ENCODE assay signal across 8 cellular contexts in the genomic region with DNA sequence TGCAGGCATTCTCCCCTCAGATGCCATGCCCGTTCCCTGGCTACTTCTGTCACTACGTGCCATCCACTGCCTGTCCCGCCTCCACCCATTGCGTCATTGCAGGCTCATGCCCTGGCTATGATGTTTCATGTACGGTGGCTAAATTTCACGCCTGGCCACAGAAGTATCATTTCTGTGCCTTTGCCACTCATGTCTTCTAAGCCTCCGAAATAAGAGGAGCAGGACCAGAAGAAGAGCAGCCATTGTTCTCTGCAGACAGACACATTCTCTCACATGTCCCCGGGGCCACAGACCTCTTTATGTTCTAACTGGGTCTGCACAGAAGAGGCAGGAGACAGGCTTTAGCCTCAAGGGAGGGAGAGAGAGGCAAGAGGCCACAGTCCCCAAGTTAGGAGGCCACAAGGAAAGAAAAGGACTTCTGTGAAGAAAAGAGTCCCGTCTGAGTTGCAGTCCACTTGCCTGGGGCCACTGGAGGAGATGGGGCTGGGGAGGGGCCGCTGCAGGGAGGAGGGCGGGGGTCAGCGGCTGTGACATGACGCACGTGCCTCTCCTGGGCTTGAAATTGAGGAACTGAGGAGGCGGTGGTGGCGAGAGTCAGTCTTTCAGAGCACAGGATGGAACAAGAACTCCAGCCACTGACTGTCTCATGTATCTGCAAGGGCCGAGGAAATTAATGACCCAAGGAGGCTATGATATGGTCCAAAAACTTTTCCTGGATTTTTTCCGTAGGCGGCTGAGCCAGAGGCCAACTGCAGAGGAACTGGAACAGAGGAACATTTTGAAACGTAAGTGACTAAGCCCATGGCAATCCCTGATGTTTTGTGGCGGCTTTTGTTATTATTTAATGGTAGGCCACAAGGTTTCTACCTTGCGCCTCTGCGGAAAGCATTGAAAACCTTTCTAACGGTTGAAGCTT. TPM values are rescaled to one million over a fixed set of nuclear protein-coding genes. Genes with fewer than 3 reads are reported as not detected.
DNase-seq lines count a peak whose midpoint lies in the region; ATAC-seq and TF ChIP-seq lines count a peak whose summit lies in the region.

No MANE protein-coding gene starts in this region.

- DNase-seq in CD8-positive, alpha-beta memory T cell, result no peak
- DNase-seq in Kasumi-1 (lab: John Stamatoyannopoulos, UW) (peak; percentile 74 to 78), left cardiac atrium (peak; percentile 35), SHP77 (lab: John Stamatoyannopoulos, UW) (no peak), HCEC 1CT (no peak), uterus (no peak)

- POLR2A ChIA-PET in CD8-positive, alpha-beta memory T cell (lab: Charles Lee), result no interaction called here

- no peaks in the 10 kb centered on the region for H3K9me3 ChIP-seq in CD8-positive, alpha-beta memory T cell (ENCODE audit: low read length)
- no peaks in the 10 kb centered on the region for H3K9me3 ChIP-seq in uterus

- H3K4me1 ChIP-seq in CD8-positive, alpha-beta memory T cell (ENCODE audit: insufficient read depth, low read length), result peaks cover 15% of the 10 kb centered on the region
- H3K4me1 ChIP-seq in uterus, result no peaks in the 10 kb centered on the region

- H3K36me3 Mint-ChIP-seq in CD8-positive, alpha-beta memory T cell, result no peaks in the 10 kb centered on the region
- H3K36me3 Mint-ChIP-seq in activated T-helper 17 cell treated with anti-CD3 and anti-CD28 coated beads, Interleukin-2, amount 50 U/mL, for 72 hours (ENCODE audit: low read depth), result no peaks in the 10 kb centered on the region

- no peak for TF ChIP-seq POLR2A in uterus (IDR thresholded peaks at IDR 0.05)

- H3K4me3 Mint-ChIP-seq in CD8-positive, alpha-beta memory T cell, result peak overlapping the region in 1 of 7 donors; percentile 4
- no peak overlapping the region for H3K4me3 Mint-ChIP-seq in activated T-helper 17 cell treated with anti-CD3 and anti-CD28 coated beads, Interleukin-2, amount 50 U/mL, for 72 hours

- CTCF ChIA-PET in CD8-positive, alpha-beta memory T cell (lab: Charles Lee), result no interaction called here

- no peaks in the 10 kb centered on the region for H3K9me3 Mint-ChIP-seq in CD8-positive, alpha-beta memory T cell
- no peaks in the 10 kb centered on the region for H3K9me3 Mint-ChIP-seq in activated T-helper 17 cell treated with anti-CD3 and anti-CD28 coated beads, Interleukin-2, amount 50 U/mL, for 72 hours

- peaks cover 15 to 24% (median 22%) of the 10 kb centered on the region in 3 donors for H3K4me1 Mint-ChIP-seq in CD8-positive, alpha-beta memory T cell
- H3K4me1 Mint-ChIP-seq in activated T-helper 17 cell treated with anti-CD3 and anti-CD28 coated beads, Interleukin-2, amount 50 U/mL, for 72 hours, result peaks cover 7% of the 10 kb centered on the region

- H3K27ac Mint-ChIP-seq in CD8-positive, alpha-beta memory T cell, result peak overlapping the region in 1 of 8 donors; percentile 13
- no peak overlapping the region for H3K27ac Mint-ChIP-seq in activated T-helper 17 cell treated with anti-CD3 and anti-CD28 coated beads, Interleukin-2, amount 50 U/mL, for 72 hours

- peak overlapping the region; percentile 58 for H3K27ac ChIP-seq in CD8-positive, alpha-beta memory T cell (ENCODE audit: low read depth, low read length)
- no peak overlapping the region for H3K27ac ChIP-seq in uterus

- TF ChIP-seq CTCF in uterus (IDR thresholded peaks at IDR 0.05), result no peak

- intact Hi-C loops in left cardiac atrium (cut with DNase I) (no loop called here), uterus (cut with DNase I; ENCODE audit: low total_unique reads) (no loop called here)

- H3K4me3 ChIP-seq in CD8-positive, alpha-beta memory T cell (ENCODE audit: low read length), result no peak overlapping the region
- no peak overlapping the region for H3K4me3 ChIP-seq in uterus

- no peaks in the 10 kb centered on the region for H3K27me3 ChIP-seq in CD8-positive, alpha-beta memory T cell (ENCODE audit: insufficient read depth, low read length, poor library complexity, severe bottlenecking)
- H3K27me3 ChIP-seq in uterus, result no peaks in the 10 kb centered on the region

- ATAC-seq in GM21360 (IDR thresholded peaks at IDR 0.05; ENCODE audit: unreplicated experiment), result peak; percentile 57
- peak; percentile 50 to 64 for ATAC-seq in left cardiac atrium
- ATAC-seq in activated T-helper 17 cell treated with anti-CD3 and anti-CD28 coated beads, Interleukin-2, amount 50 U/mL, for 72 hours (replicated peaks), result no peak

- H3K27me3 Mint-ChIP-seq in CD8-positive, alpha-beta memory T cell, result peaks cover 3 to 4% of the 10 kb centered on the region in 2 donors
- no peaks in the 10 kb centered on the region for H3K27me3 Mint-ChIP-seq in activated T-helper 17 cell treated with anti-CD3 and anti-CD28 coated beads, Interleukin-2, amount 50 U/mL, for 72 hours

- no peaks in the 10 kb centered on the region for H3K36me3 ChIP-seq in CD8-positive, alpha-beta memory T cell (ENCODE audit: insufficient read depth, low read length)
- H3K36me3 ChIP-seq in uterus, result no peaks in the 10 kb centered on the region

RNA-seq across cellular contexts. Expression of a gene that starts 55.9 kb away (rescaled TPM):
- 10 to 100 TPM; 21.8 to 23.2 TPM for total RNA-seq in CD8-positive, alpha-beta memory T cell
- polyA plus RNA-seq in CD8-positive, alpha-beta memory T cell, result 14.9 TPM
- 10 to 100 TPM; 21.6 to 36.3 TPM for total RNA-seq in left cardiac atrium
- total RNA-seq in activated T-helper 17 cell treated with anti-CD3 and anti-CD28 coated beads, Interleukin-2, amount 50 U/mL, for 72 hours, result 10 to 100 TPM in 1 of 2 donors, 1 to 10 TPM in 1; 9.6 to 16.2 TPM
- total RNA-seq in uterus, result 10 to 100 TPM in 2 of 4 donors, 1 to 10 TPM in 1, not detected in 1; 4.4 to 23.6 (median 12.5) TPM

Comparison
In these comparisons a context has a peak if more than half of its experiments do, and no peak if none do; other contexts are left out.
1. DNase-seq: peak in Kasumi-1 (2 of 2) and left cardiac atrium (single experiment); none in CD8-positive, alpha-beta memory T cell (0 of 5), SHP77 (0 of 2), HCEC 1CT (single experiment) and uterus (0 of 2).